ENCODE assay signal across 1 cellular context in genomic region chr12:6065872-6066217, GRCh38.
TF ChIP-seq lines count a peak whose summit lies in the region.

No MANE protein-coding gene starts in this region.

TF ChIP-seq in H1, 55 proteins besides CTCF, POLR2A, EP300 and RAD21:
- TF ChIP-seq TBP (IDR thresholded peaks at IDR 0.05; ENCODE audit: low read depth, low read length) = no peak
- no peak for TF ChIP-seq JUN (IDR thresholded peaks at IDR 0.05; ENCODE audit: low read depth, low read length)
- TF ChIP-seq NRF1 (IDR thresholded peaks at IDR 0.05; ENCODE audit: low read depth, low read length) = no peak
- TF ChIP-seq SIN3A (conservative IDR thresholded peaks at IDR 0.05 in 1 of 2, IDR thresholded peaks at IDR 0.05 in 1 of 2; ENCODE audit: low read depth in 1 of 2, low read length in 2 of 2) = no peak
- no peak for TF ChIP-seq E2F6 (IDR thresholded peaks at IDR 0.05)
- TF ChIP-seq HDAC6 (IDR thresholded peaks at IDR 0.05; ENCODE audit: low read depth, low read length) = no peak
- TF ChIP-seq ZNF274 (IDR thresholded peaks at IDR 0.05; ENCODE audit: borderline replicate concordance, extremely low read depth, low read length) = no peak
- TF ChIP-seq GABPA (IDR thresholded peaks at IDR 0.05; ENCODE audit: borderline replicate concordance, insufficient read depth, low read length) = no peak
- no peak for TF ChIP-seq NANOG (IDR thresholded peaks at IDR 0.05; ENCODE audit: insufficient read depth, low read depth, low read length, poor library complexity, severe bottlenecking)
- no peak for TF ChIP-seq CBX5 (IDR thresholded peaks at IDR 0.05; ENCODE audit: low read depth, low read length)
- no peak for TF ChIP-seq SP1 (IDR thresholded peaks at IDR 0.05; ENCODE audit: low read depth, low read length)
- no peak for TF ChIP-seq TEAD4 (IDR thresholded peaks at IDR 0.05; ENCODE audit: low read depth, low read length)
- TF ChIP-seq CHD2 (IDR thresholded peaks at IDR 0.05; ENCODE audit: low read length) = no peak
- TF ChIP-seq KDM4A (IDR thresholded peaks at IDR 0.05; ENCODE audit: low read depth, low read length, severe bottlenecking) = no peak
- no peak for TF ChIP-seq TCF12 (IDR thresholded peaks at IDR 0.05; ENCODE audit: low read depth, low read length)
- TF ChIP-seq ATF2 (IDR thresholded peaks at IDR 0.05; ENCODE audit: low read length) = no peak
- no peak for TF ChIP-seq CEBPB (IDR thresholded peaks at IDR 0.05; ENCODE audit: low read depth, low read length)
- no peak for TF ChIP-seq SIX5 (IDR thresholded peaks at IDR 0.05; ENCODE audit: low read depth, low read length)
